In genomic region chr12:120000556-120000955, GRCh38 we compare ENCODE assay signal across 22 cellular contexts. TPM values are rescaled to one million over a fixed set of nuclear protein-coding genes. Genes with fewer than 3 reads are reported as not detected.
"Had no signal": no experiment of that assay in that cellular context is flagged by ENCODE, and none has a peak within 500 bp of the region (broad histone marks: within the 10 kb centered on the region; RNA-seq: fewer than 3 reads in every experiment).

No MANE protein-coding gene starts in this region.

- H3K4me3 Mint-ChIP-seq: activated CD4-positive, alpha-beta memory T cell treated with anti-CD3 and anti-CD28 coated beads for 36 hours; activated CD4-positive, alpha-beta T cell treated with anti-CD3 and anti-CD28 coated beads, Interleukin-2, amount 10 ng/mL, durations not matched to agents 24 days and 14 days; activated naive CD4-positive, alpha-beta T cell treated with anti-CD3 and anti-CD28 coated beads, Interleukin-2, amount 10 ng/mL, durations not matched to agents 7 days and 5 days; activated T-helper 1 cell treated with anti-CD3 and anti-CD28 coated beads, Interleukin-12 subunit alpha, Interleukin-12 subunit beta, Interleukin-2, Interleukin-4 antibody, amounts not matched to agents 30 ng/mL and 10 ng/mL and 1 ng/mL, durations not matched to agents 14 hours and 24 hours and 36 hours; WTC11 had no signal

- H3K9me3 Mint-ChIP-seq: activated CD4-positive, alpha-beta memory T cell treated with anti-CD3 and anti-CD28 coated beads for 36 hours; activated CD4-positive, alpha-beta T cell treated with anti-CD3 and anti-CD28 coated beads, Interleukin-2, amount 10 ng/mL, durations not matched to agents 24 days and 14 days; activated naive CD4-positive, alpha-beta T cell treated with anti-CD3 and anti-CD28 coated beads, Interleukin-2, amount 10 ng/mL, durations not matched to agents 7 days and 5 days; activated T-helper 1 cell treated with anti-CD3 and anti-CD28 coated beads, Interleukin-12 subunit alpha, Interleukin-12 subunit beta, Interleukin-2, Interleukin-4 antibody, amounts not matched to agents 30 ng/mL and 10 ng/mL and 1 ng/mL, durations not matched to agents 14 hours and 24 hours and 36 hours; WTC11 had no signal

- H3K27ac Mint-ChIP-seq: activated naive CD4-positive, alpha-beta T cell treated with anti-CD3 and anti-CD28 coated beads, Interleukin-2, amount 10 ng/mL, durations not matched to agents 7 days and 5 days; activated T-helper 1 cell treated with anti-CD3 and anti-CD28 coated beads, Interleukin-12 subunit alpha, Interleukin-12 subunit beta, Interleukin-2, Interleukin-4 antibody, amounts not matched to agents 30 ng/mL and 10 ng/mL and 1 ng/mL, durations not matched to agents 14 hours and 24 hours and 36 hours had no signal

- DNase-seq: activated CD4-positive, alpha-beta memory T cell treated with anti-CD3 and anti-CD28 coated beads for 36 hours; activated CD4-positive, alpha-beta T cell treated with anti-CD3 and anti-CD28 coated beads, Interleukin-2, amount 10 ng/mL, durations not matched to agents 24 days and 14 days; activated CD4-positive, CD25-positive, alpha-beta regulatory T cell treated with anti-CD3 and anti-CD28 coated beads, Interleukin-2, amount 50 U/mL, for 72 hours; activated CD8-positive, alpha-beta memory T cell treated with anti-CD3 and anti-CD28 coated beads for 24 hours; activated effector memory CD4-positive, alpha-beta T cell treated with Interleukin-2 at 50 U/mL for 16 hours; activated naive CD4-positive, alpha-beta T cell treated with anti-CD3 and anti-CD28 coated beads, Interleukin-2, amount 10 ng/mL, durations not matched to agents 7 days and 5 days; brain microvascular endothelial cell; Kasumi-1; KBM-7; NCI-H1048; NCI-H146; NCI-H187 treated with DMSO at 0.1 percent for 48 hours; NCI-H2081 treated with DMSO at 0.1 percent for 48 hours; NCI-H446; NCI-H524; Peyer's patch; SHP77; SW 1271 had no signal

- ATAC-seq: SK-N-SH treated with all-trans-retinoic acid at 6 μM for 48 hours, WTC11 had no signal

- H3K27me3 Mint-ChIP-seq: activated CD4-positive, alpha-beta memory T cell treated with anti-CD3 and anti-CD28 coated beads for 36 hours; activated CD4-positive, alpha-beta T cell treated with anti-CD3 and anti-CD28 coated beads, Interleukin-2, amount 10 ng/mL, durations not matched to agents 24 days and 14 days; activated naive CD4-positive, alpha-beta T cell treated with anti-CD3 and anti-CD28 coated beads, Interleukin-2, amount 10 ng/mL, durations not matched to agents 7 days and 5 days had no signal

RNA-seq across cellular contexts. Expression of gene BICDL1, which starts 11.5 kb away (rescaled TPM):
- total RNA-seq: SJSA1 had no signal
